ENCODE assay signal across 9 cellular contexts in genomic region chr19:39435499-39436349, GRCh38. TPM values are rescaled to one million over a fixed set of nuclear protein-coding genes. Genes with fewer than 3 reads are reported as not detected.
DNase-seq lines count a peak whose midpoint lies in the region; ATAC-seq, FAIRE-seq and TF ChIP-seq lines count a peak whose summit lies in the region.
"Had no signal": no experiment of that assay in that cellular context is flagged by ENCODE, and none has a peak within 500 bp of the region (broad histone marks: within the 10 kb centered on the region; RNA-seq: fewer than 3 reads in every experiment).

Gene RPS16 (minus strand): TSS chr19:39435949. CDS start chr19:39435895, 54 bp downstream.

- TF ChIP-seq CTCF in kidney (IDR thresholded peaks at IDR 0.05; ENCODE audit: borderline replicate concordance, extremely low read depth, insufficient read depth): no peak

- H3K36me3 ChIP-seq in kidney (ENCODE audit: control insufficient read depth in 1 of 2, insufficient read depth in 2 of 2, low read length in 2 of 2): peaks cover 7 to 24% of the 10 kb centered on the region in 2 donors

- peak; percentile 99 for TF ChIP-seq POLR2A in GM19099 (IDR thresholded peaks at IDR 0.05; ENCODE audit: extremely low read depth, insufficient read length, low read depth)

- intact Hi-C loops in kidney (cut with DNase I): no loop called here

- peak; percentile 47 for ATAC-seq in HG03378 (IDR thresholded peaks at IDR 0.05; ENCODE audit: unreplicated experiment)

- no peaks in the 10 kb centered on the region for H3K9me3 ChIP-seq in kidney (ENCODE audit: control insufficient read depth in 1 of 2, low read length in 2 of 2)

- peaks cover 12 to 17% of the 10 kb centered on the region in 2 donors for H3K4me1 ChIP-seq in kidney (ENCODE audit: control insufficient read depth in 1 of 2, insufficient read depth in 1 of 2, low read depth in 1 of 2, low read length in 2 of 2)

- DNase-seq in AG20443 (ENCODE audit: low spot score) (peak; percentile 98), NCI-H510A (lab: John Stamatoyannopoulos, UW) (peak; percentile 95), cerebellar cortex (ENCODE audit: low spot score) (peak; percentile 98), kidney (peak; percentile 100)
- DNase-seq in activated CD4-positive, CD25-positive, alpha-beta regulatory T cell treated with anti-CD3 and anti-CD28 coated beads, Interleukin-2, amount 50 U/mL, for 72 hours: peak; percentile 100
- peak; percentile 99 for DNase-seq in stimulated activated CD4-positive, alpha-beta T cell treated with anti-CD3 and anti-CD28 coated beads, Interleukin-15, amount 100 ng/mL, for 1 hour (ENCODE audit: low read depth in 1 of 2, low spot score in 1 of 2)

- peak within 1 kb of the TSS; percentile 91 to 97 for H3K4me3 ChIP-seq in kidney (ENCODE audit: low read length in 2 of 2)

- peak within 1 kb of the TSS; percentile 73 to 77 for H3K27ac ChIP-seq in kidney (ENCODE audit: low read depth in 2 of 2, low read length in 2 of 2)

- H3K9ac ChIP-seq in kidney (ENCODE audit: low read length in 2 of 2): peak within 1 kb of the TSS; percentile 83 to 94

- FAIRE-seq in kidney (lab: Jason Lieb, UNC): peak; percentile 29
- FAIRE-seq: colon had no signal

RNA-seq across cellular contexts. Expression of gene RPS16, which starts in this region (rescaled TPM):
- 1,461 TPM for total RNA-seq in kidney
- polyA plus RNA-seq in kidney (ENCODE audit: insufficient read depth, low read depth, low replicate concordance): 1,965 TPM

Comparison
In these comparisons a context has a peak if more than half of its experiments do, and no peak if none do; other contexts are left out.
1. Peak in every context shown above with its lines: DNase-seq, ATAC-seq, H3K4me3 ChIP-seq and H3K27ac ChIP-seq.